In genomic region chr4:48489683-48490011, GRCh38 we compare ENCODE assay signal across 11 cellular contexts. TPM values are rescaled to one million over a fixed set of nuclear protein-coding genes. Genes with fewer than 3 reads are reported as not detected.
DNase-seq lines count a peak whose midpoint lies in the region; ATAC-seq lines count a peak whose summit lies in the region.
"Had no signal": no experiment of that assay in that cellular context is flagged by ENCODE, and none has a peak within 500 bp of the region (broad histone marks: within the 10 kb centered on the region; RNA-seq: fewer than 3 reads in every experiment).

No MANE protein-coding gene starts in this region.

- no peaks in the 10 kb centered on the region for H3K36me3 Mint-ChIP-seq in activated CD8-positive, alpha-beta T cell treated with anti-CD3 and anti-CD28 coated beads, Interleukin-2, amount 10 ng/mL, durations not matched to agents 7 days and 5 days (ENCODE audit: low read depth)
- no peaks in the 10 kb centered on the region for H3K36me3 Mint-ChIP-seq in stimulated activated memory B cell treated with anti-CD40 and anti-IgM and Interleukin-4, amounts not matched to agents 10 μg/mL and 1 μg/mL and 100 μg/mL, for 72 hours

- H3K27me3 ChIP-seq in iPS-20b (ENCODE audit: insufficient read depth, low read length): peaks cover 89% of the 10 kb centered on the region

- H3K4me1 ChIP-seq in iPS-20b (ENCODE audit: insufficient read depth, low read length): peaks cover 12% of the 10 kb centered on the region; the same call in 1 of the 2 replicates

- H3K27me3 Mint-ChIP-seq in activated CD8-positive, alpha-beta T cell treated with anti-CD3 and anti-CD28 coated beads, Interleukin-2, amount 10 ng/mL, durations not matched to agents 7 days and 5 days (ENCODE audit: low read depth): peaks cover 54% of the 10 kb centered on the region
- H3K27me3 Mint-ChIP-seq in stimulated activated memory B cell treated with anti-CD40 and anti-IgM and Interleukin-4, amounts not matched to agents 10 μg/mL and 1 μg/mL and 100 μg/mL, for 72 hours: peaks cover 48% of the 10 kb centered on the region

- H3K4me3 Mint-ChIP-seq in activated CD8-positive, alpha-beta T cell treated with anti-CD3 and anti-CD28 coated beads, Interleukin-2, amount 10 ng/mL, durations not matched to agents 7 days and 5 days: peak overlapping the region; percentile 53
- peak overlapping the region; percentile 69 for H3K4me3 Mint-ChIP-seq in stimulated activated memory B cell treated with anti-CD40 and anti-IgM and Interleukin-4, amounts not matched to agents 10 μg/mL and 1 μg/mL and 100 μg/mL, for 72 hours

- no peak for ATAC-seq in activated CD8-positive, alpha-beta T cell treated with anti-CD3 and anti-CD28 coated beads, Interleukin-2, amount 10 ng/mL, durations not matched to agents 7 days and 5 days
- ATAC-seq in stimulated activated memory B cell treated with anti-CD40 and anti-IgM and Interleukin-4, amounts not matched to agents 10 μg/mL and 1 μg/mL and 100 μg/mL, for 72 hours: no peak

- POLR2A ChIA-PET in activated CD8-positive, alpha-beta T cell treated with anti-CD3 and anti-CD28 coated beads, Interleukin-2, amount 10 ng/mL, durations not matched to agents 7 days and 5 days (lab: Charles Lee): no interaction called here

- intact Hi-C loops in posterior cingulate gyrus (cut with DNase I): no loop called here

- H3K9ac ChIP-seq in iPS-20b (ENCODE audit: low read depth, low read length): no peak overlapping the region

- H3K36me3 ChIP-seq in iPS-20b (ENCODE audit: insufficient read depth, low read depth, low read length): no peaks in the 10 kb centered on the region

- H3K9me3 Mint-ChIP-seq in activated CD8-positive, alpha-beta T cell treated with anti-CD3 and anti-CD28 coated beads, Interleukin-2, amount 10 ng/mL, durations not matched to agents 7 days and 5 days (ENCODE audit: insufficient read depth): no peaks in the 10 kb centered on the region
- H3K9me3 Mint-ChIP-seq in stimulated activated memory B cell treated with anti-CD40 and anti-IgM and Interleukin-4, amounts not matched to agents 10 μg/mL and 1 μg/mL and 100 μg/mL, for 72 hours: no peaks in the 10 kb centered on the region

- CTCF ChIA-PET in activated CD8-positive, alpha-beta T cell treated with anti-CD3 and anti-CD28 coated beads, Interleukin-2, amount 10 ng/mL, durations not matched to agents 7 days and 5 days (lab: Charles Lee): no interaction called here

- peaks cover 5% of the 10 kb centered on the region for H3K4me1 Mint-ChIP-seq in activated CD8-positive, alpha-beta T cell treated with anti-CD3 and anti-CD28 coated beads, Interleukin-2, amount 10 ng/mL, durations not matched to agents 7 days and 5 days (ENCODE audit: low read depth)
- H3K4me1 Mint-ChIP-seq in stimulated activated memory B cell treated with anti-CD40 and anti-IgM and Interleukin-4, amounts not matched to agents 10 μg/mL and 1 μg/mL and 100 μg/mL, for 72 hours: peaks cover 4% of the 10 kb centered on the region

- H3K27ac Mint-ChIP-seq in activated CD8-positive, alpha-beta T cell treated with anti-CD3 and anti-CD28 coated beads, Interleukin-2, amount 10 ng/mL, durations not matched to agents 7 days and 5 days: no peak overlapping the region
- H3K27ac Mint-ChIP-seq in stimulated activated memory B cell treated with anti-CD40 and anti-IgM and Interleukin-4, amounts not matched to agents 10 μg/mL and 1 μg/mL and 100 μg/mL, for 72 hours: no peak overlapping the region

- peak overlapping the region; percentile 54; the same call in 1 of the 2 replicates for H3K4me3 ChIP-seq in iPS-20b (ENCODE audit: low read length)

- no peak overlapping the region for H3K27ac ChIP-seq in iPS-20b (ENCODE audit: low read length)

- DNase-seq in NCI-H146 treated with DMSO at 0.1 percent for 48 hours (lab: John Stamatoyannopoulos, UW; ENCODE audit: unreplicated experiment) (peak; percentile 35), NCI-H146 (lab: John Stamatoyannopoulos, UW) (no peak), posterior cingulate gyrus (no peak), SK-N-DZ (ENCODE audit: low spot score) (no peak)
- no peak for DNase-seq in activated CD8-positive, alpha-beta T cell treated with anti-CD3 and anti-CD28 coated beads, Interleukin-2, amount 10 ng/mL, durations not matched to agents 7 days and 5 days
- DNase-seq in NK-92 treated with Interleukin-12 subunit alpha and Interleukin-12 subunit beta, amount 100 ng/mL, for 24 hours (lab: John Stamatoyannopoulos, UW): no peak
- DNase-seq: caudate nucleus, NCI-H446 had no signal

- H3K9me3 ChIP-seq in iPS-20b (ENCODE audit: insufficient read depth, low read depth, low read length): no peaks in the 10 kb centered on the region

RNA-seq across cellular contexts. Expression of gene ZAR1, which starts 0.4 kb away (rescaled TPM):
- not detected for total RNA-seq in activated CD8-positive, alpha-beta T cell treated with anti-CD3 and anti-CD28 coated beads, Interleukin-2, amount 10 ng/mL, durations not matched to agents 7 days and 5 days
- polyA plus RNA-seq in SK-N-DZ (2014; cell fraction: cytosol; rRNA removed): 0.81 and 2.0 TPM in 2 replicates
- 9.6 and 12.5 TPM in 2 replicates for polyA plus RNA-seq in SK-N-DZ (2014; cell fraction: nucleus; rRNA removed)
- total RNA-seq: SK-MEL-5 had no signal

RNA-seq across cellular contexts. Expression of gene SLC10A4, which starts 6.5 kb away (rescaled TPM):
- not detected for total RNA-seq in activated CD8-positive, alpha-beta T cell treated with anti-CD3 and anti-CD28 coated beads, Interleukin-2, amount 10 ng/mL, durations not matched to agents 7 days and 5 days
- polyA plus RNA-seq in SK-N-DZ (2014; cell fraction: cytosol; rRNA removed): 104 and 115 TPM in 2 replicates
- polyA plus RNA-seq in SK-N-DZ (2014; cell fraction: nucleus; rRNA removed): 79.6 and 84.7 TPM in 2 replicates
- total RNA-seq: SK-MEL-5 had no signal
